Comparison of ENCODE assay signal across 14 cellular contexts in the genomic region with DNA sequence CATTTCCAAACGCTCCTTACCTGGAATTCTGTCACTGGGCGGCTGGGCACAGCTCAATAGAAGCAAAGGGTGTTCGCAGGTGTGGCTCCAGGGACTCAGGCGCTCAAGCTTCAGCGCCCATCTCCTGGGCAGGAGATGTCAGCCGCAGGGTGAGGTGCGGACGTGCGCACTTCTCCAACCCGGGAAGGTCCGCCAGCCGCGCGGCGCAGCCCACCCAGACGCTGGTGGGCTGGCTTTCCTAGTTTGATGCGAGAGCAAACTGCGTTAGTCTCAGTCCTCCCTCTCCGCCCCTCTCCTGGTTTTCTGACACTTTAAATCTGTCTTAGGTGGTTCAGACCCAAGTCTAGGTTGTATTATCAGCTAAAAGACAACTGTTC. TPM values are rescaled to one million over a fixed set of nuclear protein-coding genes. Genes with fewer than 3 reads are reported as not detected.
DNase-seq lines count a peak whose midpoint lies in the region; ATAC-seq and TF ChIP-seq lines count a peak whose summit lies in the region.
"Had no signal": no experiment of that assay in that cellular context is flagged by ENCODE, and none has a peak within 500 bp of the region (broad histone marks: within the 10 kb centered on the region; RNA-seq: fewer than 3 reads in every experiment).

No MANE protein-coding gene starts in this region.

- no peak overlapping the region for H3K4me3 Mint-ChIP-seq in activated T-helper 2 cell treated with anti-CD3 and anti-CD28 coated beads, Interferon-gamma antibody, Interleukin-2, Interleukin-4, amounts not matched to agents 10 μg/mL and 5 μg/mL and 100 μg/mL, durations not matched to agents 14 hours and 24 hours and 36 hours (ENCODE audit: low read depth)
- H3K4me3 Mint-ChIP-seq: activated naive CD4-positive, alpha-beta T cell treated with anti-CD3 and anti-CD28 coated beads, Interleukin-2, amount 50 U/mL, for 24 hours; natural killer cell had no signal

- ATAC-seq in psoas muscle, result no peak
- ATAC-seq: natural killer cell had no signal

- H3K4me3 ChIP-seq in iPS-11a (ENCODE audit: low read depth, low read length) (peak overlapping the region; percentile 53), psoas muscle (peak overlapping the region; percentile 36)
- H3K4me3 ChIP-seq: colonic mucosa had no signal

- peak; percentile 34 for DNase-seq in D341Med (ENCODE audit: low spot score)
- peak; percentile 38 for DNase-seq in NCI-H69 (lab: John Stamatoyannopoulos, UW)
- no peak for DNase-seq in psoas muscle
- no peak for DNase-seq in activated effector memory CD4-positive, alpha-beta T cell treated with Interleukin-2 at 50 U/mL for 16 hours
- no peak for DNase-seq in hepatic stellate cell (ENCODE audit: low spot score)
- no peak for DNase-seq in activated T-helper 2 cell treated with anti-CD3 and anti-CD28 coated beads, Interferon-gamma antibody, Interleukin-2, Interleukin-4, amounts not matched to agents 10 μg/mL and 5 μg/mL and 100 μg/mL, durations not matched to agents 14 hours and 24 hours and 36 hours (ENCODE audit: low spot score)
- DNase-seq in NCI-H2107 (lab: John Stamatoyannopoulos, UW), result no peak
- DNase-seq: C1 segment of cervical spinal cord, colonic mucosa, natural killer cell had no signal

- intact Hi-C loops in psoas muscle (cut with DNase I), result no loop called here
- intact Hi-C loops in activated T-helper 2 cell treated with anti-CD3 and anti-CD28 coated beads, Interferon-gamma antibody, Interleukin-2, Interleukin-4, amounts not matched to agents 10 μg/mL and 5 μg/mL and 100 μg/mL, durations not matched to agents 14 hours and 24 hours and 36 hours (cut with micrococcal nuclease), result no loop called here

- H3K36me3 ChIP-seq in psoas muscle (ENCODE audit: insufficient read depth in 1 of 2, low read depth in 1 of 2), result no peaks in the 10 kb centered on the region
- H3K36me3 ChIP-seq: colonic mucosa had no signal

- H3K27me3 Mint-ChIP-seq in activated T-helper 2 cell treated with anti-CD3 and anti-CD28 coated beads, Interferon-gamma antibody, Interleukin-2, Interleukin-4, amounts not matched to agents 10 μg/mL and 5 μg/mL and 100 μg/mL, durations not matched to agents 14 hours and 24 hours and 36 hours (ENCODE audit: low read depth), result peaks cover 45% of the 10 kb centered on the region

- H3K27ac ChIP-seq in psoas muscle, result no peak overlapping the region
- H3K27ac ChIP-seq: colonic mucosa had no signal

- no peak for TF ChIP-seq CTCF in psoas muscle (IDR thresholded peaks at IDR 0.05)

- no peaks in the 10 kb centered on the region for H3K4me1 ChIP-seq in psoas muscle
- H3K4me1 ChIP-seq: colonic mucosa had no signal

- WGBS in psoas muscle, 3 donors, result 1 to 2% (median 1%) methylated on average over 19 of the region's 19 CpGs

- no peaks in the 10 kb centered on the region for H3K4me1 Mint-ChIP-seq in activated T-helper 2 cell treated with anti-CD3 and anti-CD28 coated beads, Interferon-gamma antibody, Interleukin-2, Interleukin-4, amounts not matched to agents 10 μg/mL and 5 μg/mL and 100 μg/mL, durations not matched to agents 14 hours and 24 hours and 36 hours (ENCODE audit: low read depth)
- H3K4me1 Mint-ChIP-seq: activated naive CD4-positive, alpha-beta T cell treated with anti-CD3 and anti-CD28 coated beads, Interleukin-2, amount 50 U/mL, for 24 hours; natural killer cell had no signal

- H3K27ac Mint-ChIP-seq in activated T-helper 2 cell treated with anti-CD3 and anti-CD28 coated beads, Interferon-gamma antibody, Interleukin-2, Interleukin-4, amounts not matched to agents 10 μg/mL and 5 μg/mL and 100 μg/mL, durations not matched to agents 14 hours and 24 hours and 36 hours, result no peak overlapping the region
- H3K27ac Mint-ChIP-seq: activated naive CD4-positive, alpha-beta T cell treated with anti-CD3 and anti-CD28 coated beads, Interleukin-2, amount 50 U/mL, for 24 hours; natural killer cell had no signal

- no peaks in the 10 kb centered on the region for H3K36me3 Mint-ChIP-seq in activated T-helper 2 cell treated with anti-CD3 and anti-CD28 coated beads, Interferon-gamma antibody, Interleukin-2, Interleukin-4, amounts not matched to agents 10 μg/mL and 5 μg/mL and 100 μg/mL, durations not matched to agents 14 hours and 24 hours and 36 hours (ENCODE audit: low read depth)
- H3K36me3 Mint-ChIP-seq: activated naive CD4-positive, alpha-beta T cell treated with anti-CD3 and anti-CD28 coated beads, Interleukin-2, amount 50 U/mL, for 24 hours; natural killer cell had no signal

- peaks cover 8 to 32% (median 13%) of the 10 kb centered on the region in 3 donors for H3K27me3 ChIP-seq in psoas muscle (ENCODE audit: insufficient read depth in 3 of 3, low read length in 2 of 3)

- no peaks in the 10 kb centered on the region for H3K9me3 Mint-ChIP-seq in activated T-helper 2 cell treated with anti-CD3 and anti-CD28 coated beads, Interferon-gamma antibody, Interleukin-2, Interleukin-4, amounts not matched to agents 10 μg/mL and 5 μg/mL and 100 μg/mL, durations not matched to agents 14 hours and 24 hours and 36 hours
- H3K9me3 Mint-ChIP-seq: activated naive CD4-positive, alpha-beta T cell treated with anti-CD3 and anti-CD28 coated beads, Interleukin-2, amount 50 U/mL, for 24 hours; natural killer cell had no signal

- no peaks in the 10 kb centered on the region for H3K9me3 ChIP-seq in psoas muscle
- H3K9me3 ChIP-seq: colonic mucosa had no signal

RNA-seq across cellular contexts. Expression of a gene that starts 0.3 kb away (rescaled TPM):
- total RNA-seq in psoas muscle, result 1 to 10 TPM in 1 of 4 donors, under 1 TPM in 3; 0.63 to 1.0 (median 0.78) TPM
- under 1 TPM; 0.23 to 0.96 (median 0.34) TPM for polyA plus RNA-seq in psoas muscle
- not detected in 2 replicates for total RNA-seq in activated T-helper 2 cell treated with anti-CD3 and anti-CD28 coated beads, Interferon-gamma antibody, Interleukin-2, Interleukin-4, amounts not matched to agents 10 μg/mL and 5 μg/mL and 100 μg/mL, durations not matched to agents 14 hours and 24 hours and 36 hours
- total RNA-seq: colonic mucosa, kidney epithelial cell, natural killer cell, RPMI7951 had no signal

Comparison
In these comparisons a context has a peak if more than half of its experiments do, and no peak if none do; other contexts are left out.
1. DNase-seq: peak in D341Med (single experiment) and NCI-H69 (single experiment); none in psoas muscle (0 of 2), activated effector memory CD4-positive, alpha-beta T cell treated with Interleukin-2 at 50 U/mL for 16 hours (single experiment), hepatic stellate cell (single experiment), activated T-helper 2 cell treated with anti-CD3 and anti-CD28 coated beads, Interferon-gamma antibody, Interleukin-2, Interleukin-4, amounts not matched to agents 10 μg/mL and 5 μg/mL and 100 μg/mL, durations not matched to agents 14 hours and 24 hours and 36 hours (single experiment) and NCI-H2107 (single experiment).